In the genomic region with DNA sequence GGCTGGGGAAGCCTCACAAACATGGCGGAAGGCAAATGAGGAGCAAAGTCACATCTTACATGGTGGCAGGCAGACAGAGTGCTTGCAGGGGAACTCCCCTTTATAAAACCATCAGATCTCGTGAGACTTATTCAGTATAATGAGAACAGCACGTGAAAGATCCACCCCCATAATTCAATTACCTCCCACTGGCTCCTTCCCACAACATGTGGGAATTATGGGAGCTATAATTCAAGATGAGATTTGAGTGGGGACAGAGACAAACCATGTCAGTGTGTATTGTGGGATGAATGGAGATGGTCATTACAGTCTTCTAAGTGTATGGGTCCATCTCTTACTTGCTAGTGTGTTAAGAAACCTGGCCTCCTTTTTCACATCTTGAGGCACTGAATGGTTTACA, we compare ENCODE assay signal across 25 cellular contexts. TPM values are rescaled to one million over a fixed set of nuclear protein-coding genes. Genes with fewer than 3 reads are reported as not detected.
"Had no signal": no experiment of that assay in that cellular context is flagged by ENCODE, and none has a peak within 500 bp of the region (broad histone marks: within the 10 kb centered on the region; RNA-seq: fewer than 3 reads in every experiment).

No MANE protein-coding gene starts in this region.

- H3K36me3 Mint-ChIP-seq: natural killer cell, type B pancreatic cell had no signal

- H3K27ac Mint-ChIP-seq: endodermal cell, natural killer cell, neural progenitor cell, type B pancreatic cell had no signal

- H3K36me3 ChIP-seq: colonic mucosa, neural progenitor cell, ovary, thyroid gland, uterus had no signal

- H3K4me3 Mint-ChIP-seq: endodermal cell, natural killer cell, neural progenitor cell, type B pancreatic cell had no signal

- ATAC-seq: gastroesophageal sphincter, left cardiac atrium, mucosa of descending colon, natural killer cell had no signal

- H3K4me3 ChIP-seq: colonic mucosa, esophagus muscularis mucosa, gastroesophageal sphincter, hepatocyte, mucosa of descending colon, neural progenitor cell, ovary, suprapubic skin, thyroid gland, uterus had no signal

- H3K9me3 ChIP-seq: colonic mucosa, esophagus muscularis mucosa, gastroesophageal sphincter, mucosa of descending colon, ovary, suprapubic skin, thyroid gland, uterus had no signal

- H3K27ac ChIP-seq: colonic mucosa, esophagus muscularis mucosa, hepatocyte, neural progenitor cell, ovary, suprapubic skin, thyroid gland, uterus had no signal

- H3K27me3 Mint-ChIP-seq: progenitor cell of endocrine pancreas, type B pancreatic cell had no signal

- H3K27me3 ChIP-seq: colonic mucosa, esophagus muscularis mucosa, gastroesophageal sphincter, hepatocyte, neural progenitor cell, ovary, suprapubic skin, thyroid gland, uterus had no signal

- DNase-seq: colonic mucosa; effector CD4-positive, alpha-beta T cell; endodermal cell; foreskin fibroblast; glutamatergic neuron; kidney; left cardiac atrium; mucosa of descending colon; natural killer cell; nucleus accumbens; ovary; right cardiac atrium; small intestine; stimulated activated CD4-positive, alpha-beta T cell treated with anti-CD3 and anti-CD28 coated beads, Interleukin-12 subunit alpha, Interleukin-12 subunit beta, amount 100 ng/mL, for 4 hours; stimulated activated naive CD4-positive, alpha-beta T cell treated with Interleukin-2 at 50 U/mL for 16 hours; thyroid gland; uterus had no signal

- H3K9me3 Mint-ChIP-seq: endodermal cell, natural killer cell, neural progenitor cell, type B pancreatic cell had no signal

RNA-seq across cellular contexts. Expression of gene B3GNT8, which starts 25.2 kb away (rescaled TPM):
- total RNA-seq: myocyte had no signal
